In genomic region chr13:43764349-43764748, GRCh38 we compare ENCODE assay signal across 22 cellular contexts.
"Had no signal": no experiment of that assay in that cellular context is flagged by ENCODE, and none has a peak within 500 bp of the region (broad histone marks: within the 10 kb centered on the region; RNA-seq: fewer than 3 reads in every experiment).

No MANE protein-coding gene starts in this region.

- DNase-seq: effector memory CD8-positive, alpha-beta T cell; foreskin keratinocyte; immature natural killer cell; left ventricle myocardium inferior; lower lobe of right lung; midbrain; naive B cell; occipital lobe; retina; stimulated activated CD4-positive, alpha-beta T cell treated with anti-CD3 and anti-CD28 coated beads, Interleukin-2, amount 100 ng/mL, for 24 hours; stimulated activated CD4-positive, alpha-beta T cell treated with anti-CD3 and anti-CD28 coated beads, Interleukin-4, amount 100 ng/mL, for 4 hours; stimulated activated naive B cell treated with anti-CD40 and anti-IgM and Interleukin-4, amounts not matched to agents 10 μg/mL and 1 μg/mL and 100 μg/mL, for 72 hours; stimulated activated naive CD8-positive, alpha-beta T cell treated with anti-CD3 and anti-CD28 coated beads, Interleukin-15, amount 100 ng/mL, for 72 hours; substantia nigra; transverse colon had no signal

- H3K4me3 Mint-ChIP-seq: dendritic cell treated with granulocyte-macrophage colony-stimulating factor and Interleukin-4, amounts not matched to agents 40 ng/mL and 50 ng/mL, for 4 days; effector memory CD8-positive, alpha-beta T cell; immature natural killer cell; memory B cell; naive B cell; nephron; stimulated activated naive B cell treated with anti-CD40 and anti-IgM and Interleukin-4, amounts not matched to agents 10 μg/mL and 1 μg/mL and 100 μg/mL, for 72 hours; stimulated activated naive CD8-positive, alpha-beta T cell treated with anti-CD3 and anti-CD28 coated beads, Interleukin-15, amount 100 ng/mL, for 72 hours had no signal

- H3K4me1 ChIP-seq: foreskin keratinocyte, parathyroid adenoma had no signal

- H3K36me3 Mint-ChIP-seq: immature natural killer cell; memory B cell; naive B cell; stimulated activated naive B cell treated with anti-CD40 and anti-IgM and Interleukin-4, amounts not matched to agents 10 μg/mL and 1 μg/mL and 100 μg/mL, for 72 hours had no signal

- H3K9me3 Mint-ChIP-seq: dendritic cell treated with granulocyte-macrophage colony-stimulating factor and Interleukin-4, amounts not matched to agents 40 ng/mL and 50 ng/mL, for 4 days; effector memory CD8-positive, alpha-beta T cell; memory B cell; naive B cell; nephron; stimulated activated naive B cell treated with anti-CD40 and anti-IgM and Interleukin-4, amounts not matched to agents 10 μg/mL and 1 μg/mL and 100 μg/mL, for 72 hours; stimulated activated naive CD8-positive, alpha-beta T cell treated with anti-CD3 and anti-CD28 coated beads, Interleukin-15, amount 100 ng/mL, for 72 hours had no signal

- H3K9ac ChIP-seq: parathyroid adenoma had no signal

- H3K4me3 ChIP-seq: left ventricle myocardium inferior, lower lobe of right lung, prostate gland, skin epidermis, thoracic aorta, transverse colon had no signal

- H3K27ac ChIP-seq: foreskin keratinocyte, left ventricle myocardium inferior, lower lobe of right lung, parathyroid adenoma, prostate gland, skin epidermis, thoracic aorta had no signal

- H3K4me1 Mint-ChIP-seq: immature natural killer cell; memory B cell; naive B cell; stimulated activated naive B cell treated with anti-CD40 and anti-IgM and Interleukin-4, amounts not matched to agents 10 μg/mL and 1 μg/mL and 100 μg/mL, for 72 hours; stimulated activated naive CD8-positive, alpha-beta T cell treated with anti-CD3 and anti-CD28 coated beads, Interleukin-15, amount 100 ng/mL, for 72 hours had no signal

- H3K36me3 ChIP-seq: left ventricle myocardium inferior, lower lobe of right lung, prostate gland, thoracic aorta, transverse colon had no signal

- H3K9me3 ChIP-seq: left ventricle myocardium inferior, lower lobe of right lung, prostate gland, thoracic aorta, transverse colon had no signal

- H3K27me3 ChIP-seq: foreskin keratinocyte, transverse colon had no signal

- H3K27ac Mint-ChIP-seq: dendritic cell treated with granulocyte-macrophage colony-stimulating factor and Interleukin-4, amounts not matched to agents 40 ng/mL and 50 ng/mL, for 4 days; effector memory CD8-positive, alpha-beta T cell; immature natural killer cell; memory B cell; naive B cell; stimulated activated naive B cell treated with anti-CD40 and anti-IgM and Interleukin-4, amounts not matched to agents 10 μg/mL and 1 μg/mL and 100 μg/mL, for 72 hours had no signal
